ENCODE assay signal across 8 cellular contexts in the genomic region with DNA sequence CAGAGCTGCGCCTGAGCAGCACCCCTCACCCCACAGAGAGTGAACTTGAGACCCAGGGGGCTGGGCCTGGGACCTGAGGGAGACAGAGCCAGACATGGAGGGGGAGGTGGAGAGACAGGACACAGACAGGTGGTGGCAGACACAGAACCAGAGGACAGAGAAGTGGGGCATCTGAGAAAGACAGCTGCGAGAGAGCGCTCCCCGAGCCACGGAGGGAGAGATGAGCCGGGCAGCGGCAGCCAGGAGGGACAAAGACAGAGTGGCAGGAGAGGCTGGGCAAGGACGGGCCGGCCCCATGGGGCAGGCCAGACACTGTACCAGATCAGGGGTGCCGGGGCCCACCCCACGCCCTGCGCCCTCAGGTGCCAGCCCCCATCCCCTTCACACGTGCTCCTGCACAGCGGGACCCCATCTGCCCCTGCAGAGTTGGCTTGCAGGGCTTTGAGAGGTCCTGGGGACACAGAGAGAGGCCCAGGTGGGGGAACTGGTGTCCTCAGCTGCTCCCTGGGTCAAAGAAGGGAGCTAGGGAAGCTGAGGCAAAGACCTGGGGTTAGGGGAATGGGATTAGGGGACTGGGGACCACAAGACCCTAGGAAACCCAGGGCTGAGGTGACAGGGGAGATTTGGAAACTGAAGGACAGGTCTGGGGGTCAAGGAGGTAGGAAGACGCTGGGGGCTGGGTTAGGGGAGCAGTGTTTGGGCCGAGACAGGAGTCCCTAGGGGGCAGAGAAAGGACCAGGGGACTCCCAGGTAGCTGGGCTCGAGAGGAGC. TPM values are rescaled to one million over a fixed set of nuclear protein-coding genes. Genes with fewer than 3 reads are reported as not detected.
DNase-seq lines count a peak whose midpoint lies in the region; TF ChIP-seq lines count a peak whose summit lies in the region.
"Had no signal": no experiment of that assay in that cellular context is flagged by ENCODE, and none has a peak within 500 bp of the region (broad histone marks: within the 10 kb centered on the region; RNA-seq: fewer than 3 reads in every experiment).

No MANE protein-coding gene starts in this region.

- H3K4me3 ChIP-seq in HUES48 (ENCODE audit: low read depth, low read length) = peak overlapping the region; percentile 55
- peak overlapping the region; percentile 13 for H3K4me3 ChIP-seq in choroid plexus epithelial cell (ENCODE audit: low read depth, low read length)
- peak overlapping the region; percentile 26 for H3K4me3 ChIP-seq in ovary

- TF ChIP-seq CTCF in choroid plexus epithelial cell (conservative IDR thresholded peaks at IDR 0.05; ENCODE audit: low read depth, low read length) (no peak), ovary (IDR thresholded peaks at IDR 0.05) (no peak)

- H3K9me3 ChIP-seq in HUES48 (ENCODE audit: control insufficient read depth, insufficient read depth, low read length) (no peaks in the 10 kb centered on the region), ovary (no peaks in the 10 kb centered on the region)

- TF ChIP-seq POLR2A in ovary (IDR thresholded peaks at IDR 0.05) = no peak

- no peak for TF ChIP-seq EP300 in ovary (IDR thresholded peaks at IDR 0.05)

- intact Hi-C loops in ovary (cut with DNase I) = loop anchor here in 1 of 4 donors (5.0 kb wide), 2 partner anchors 98 to 158 kb away; no protein-coding TSS in a partner anchor
- intact Hi-C loops in posterior vena cava (cut with DNase I) = loop anchor here in 1 of 2 donors (5.0 kb wide), 1 partner anchor 158 kb away; no protein-coding TSS in a partner anchor

- H3K9ac ChIP-seq in HUES48 (ENCODE audit: low read depth, low read length) = no peak overlapping the region
- H3K9ac ChIP-seq: KMS-11 had no signal

- H3K36me3 ChIP-seq in HUES48 (ENCODE audit: control insufficient read depth, insufficient read depth, low read length) (no peaks in the 10 kb centered on the region), ovary (no peaks in the 10 kb centered on the region)

- H3K27ac ChIP-seq in HUES48 (ENCODE audit: low read depth, low read length) = no peak overlapping the region
- no peak overlapping the region for H3K27ac ChIP-seq in ovary
- H3K27ac ChIP-seq: KMS-11 had no signal

- no peak for DNase-seq in choroid plexus epithelial cell (ENCODE audit: low read depth)
- no peak for DNase-seq in ovary
- no peak for DNase-seq in posterior vena cava (ENCODE audit: low spot score)
- no peak for DNase-seq in stimulated activated CD4-positive, alpha-beta T cell treated with anti-CD3 and anti-CD28 coated beads, Interleukin-1b, Interleukin-23, amount 100 ng/mL, for 48 hours
- no peak for DNase-seq in DMS153 (lab: John Stamatoyannopoulos, UW)
- DNase-seq: kidney glomerular epithelial cell had no signal

- peaks cover 19% of the 10 kb centered on the region for H3K4me1 ChIP-seq in HUES48 (ENCODE audit: control insufficient read depth, insufficient read depth, low read length)
- H3K4me1 ChIP-seq in ovary (ENCODE audit: insufficient read depth) = peaks cover 4% of the 10 kb centered on the region

- 49 to 63% (median 56%) methylated on average over 16 to 17 of the region's 17 CpGs for WGBS in ovary, 3 donors

- H3K27me3 ChIP-seq in HUES48 (ENCODE audit: control insufficient read depth, insufficient read depth, low read length) (peaks cover 36% of the 10 kb centered on the region), ovary (no peaks in the 10 kb centered on the region)

RNA-seq across cellular contexts. Expression of a gene that starts 0.7 kb away (rescaled TPM):
- total RNA-seq in ovary (10 to 100 TPM in 4 of 7 donors, 1 to 10 TPM in 3; 4.2 to 25.4 (median 12.1) TPM), posterior vena cava (1 to 10 TPM; 2.4 to 5.0 TPM)
- polyA plus RNA-seq in ovary = 10 to 100 TPM in 1 of 2 donors, 1 to 10 TPM in 1; 8.2 to 15.6 TPM

RNA-seq across cellular contexts. Expression of a gene that starts 16.3 kb away (rescaled TPM):
- 1 to 10 TPM in 1 of 7 donors, under 1 TPM in 5, not detected in 1; 0.37 to 1.0 (median 0.68) TPM for total RNA-seq in ovary
- under 1 TPM; 0.23 to 0.81 TPM for polyA plus RNA-seq in ovary
- total RNA-seq in posterior vena cava = under 1 TPM in 1 of 2 donors, not detected in 1; 0.19 TPM

RNA-seq across cellular contexts. Expression of a gene that starts 31.2 kb away (rescaled TPM):
- 10 to 100 TPM; 13.5 to 64.0 (median 23.9) TPM for total RNA-seq in ovary
- 10 to 100 TPM in 1 of 2 donors, under 1 TPM in 1; 0.85 to 23.3 TPM for polyA plus RNA-seq in ovary
- total RNA-seq in posterior vena cava = 10 to 100 TPM; 33.5 to 36.0 TPM

RNA-seq across cellular contexts. Expression of a gene that starts 52.6 kb away (rescaled TPM):
- total RNA-seq in ovary (10 to 100 TPM; 24.8 to 64.2 (median 42.6) TPM), posterior vena cava (10 to 100 TPM; 24.2 to 30.8 TPM)
- polyA plus RNA-seq in ovary = 10 to 100 TPM; 18.1 to 47.0 TPM

RNA-seq across cellular contexts. Expression of a gene that starts 52.9 kb away (rescaled TPM):
- 100 to 1,000 TPM in 1 of 7 donors, 10 to 100 TPM in 6; 19.8 to 272 (median 46.2) TPM for total RNA-seq in ovary
- 10 to 100 TPM; 23.6 to 95.2 TPM for polyA plus RNA-seq in ovary
- 10 to 100 TPM; 74.2 to 85.5 TPM for total RNA-seq in posterior vena cava
